Comparison of ENCODE assay signal across 1 cellular context in the genomic region with DNA sequence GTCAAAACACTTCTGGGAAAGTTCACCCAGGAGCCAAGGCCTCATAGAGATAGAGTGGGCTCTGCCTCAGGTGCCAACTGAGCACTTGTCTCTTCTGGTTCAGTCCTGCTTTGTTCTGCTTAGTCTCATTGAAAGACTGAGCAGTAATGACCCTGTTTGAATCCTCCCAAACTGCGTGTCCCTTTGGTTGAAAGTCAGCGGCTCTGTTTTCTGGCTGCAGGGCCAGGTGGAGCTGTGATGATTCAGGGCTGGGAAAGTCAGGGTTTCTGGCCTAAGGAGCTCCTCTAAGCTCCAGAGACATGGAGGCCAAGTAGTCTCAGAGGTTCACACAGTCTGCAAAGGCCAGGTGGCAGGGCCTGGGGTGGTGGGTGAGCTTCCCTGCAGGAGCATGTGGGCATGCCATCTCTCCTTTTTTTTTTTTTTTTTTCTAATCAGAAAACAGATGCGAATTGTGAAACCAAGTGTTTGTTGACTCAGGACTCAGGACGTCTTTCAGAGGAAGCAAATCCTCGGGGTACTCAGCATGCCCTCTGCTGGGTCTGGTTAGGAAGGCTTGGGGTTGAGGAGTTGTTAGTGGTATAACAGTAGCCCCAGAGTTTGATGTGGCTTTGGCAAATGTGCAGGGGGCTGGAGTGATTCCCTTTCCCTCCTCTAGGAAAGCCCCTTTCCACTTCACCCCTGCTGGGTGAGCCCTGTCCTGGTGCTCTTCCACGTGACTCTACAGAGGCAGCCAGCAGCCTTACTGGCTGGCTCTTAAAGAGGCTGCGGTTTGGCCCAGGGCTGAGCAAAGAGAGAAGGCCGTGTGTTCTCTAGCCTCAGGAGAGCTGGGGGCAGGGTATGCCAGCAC.
TF ChIP-seq lines count a peak whose summit lies in the region.

No MANE protein-coding gene starts in this region.

TF ChIP-seq in HepG2, 621 proteins besides CTCF, POLR2A, EP300 and RAD21 (continued from another document and continues in another):
- TF ChIP-seq, protein P1, sequence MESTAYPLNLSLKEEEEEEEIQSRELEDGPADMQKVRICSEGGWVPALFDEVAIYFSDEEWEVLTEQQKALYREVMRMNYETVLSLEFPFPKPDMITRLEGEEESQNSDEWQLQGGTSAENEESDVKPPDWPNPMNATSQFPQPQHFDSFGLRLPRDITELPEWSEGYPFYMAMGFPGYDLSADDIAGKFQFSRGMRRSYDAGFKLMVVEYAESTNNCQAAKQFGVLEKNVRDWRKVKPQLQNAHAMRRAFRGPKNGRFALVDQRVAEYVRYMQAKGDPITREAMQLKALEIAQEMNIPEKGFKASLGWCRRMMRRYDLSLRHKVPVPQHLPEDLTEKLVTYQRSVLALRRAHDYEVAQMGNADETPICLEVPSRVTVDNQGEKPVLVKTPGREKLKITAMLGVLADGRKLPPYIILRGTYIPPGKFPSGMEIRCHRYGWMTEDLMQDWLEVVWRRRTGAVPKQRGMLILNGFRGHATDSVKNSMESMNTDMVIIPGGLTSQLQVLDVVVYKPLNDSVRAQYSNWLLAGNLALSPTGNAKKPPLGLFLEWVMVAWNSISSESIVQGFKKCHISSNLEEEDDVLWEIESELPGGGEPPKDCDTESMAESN (CRISPR knock-in tag; conservative IDR thresholded peaks at IDR 0.05), result 0 out of 2 replicates have a peak, but pooled peaks have one; percentile 30
- TF ChIP-seq FOXJ3 (CRISPR knock-in tag; IDR thresholded peaks at IDR 0.05; ENCODE audit: borderline replicate concordance) (peak; percentile 63; the same call in 1 of the 2 replicates), RARG (CRISPR knock-in tag; IDR thresholded peaks at IDR 0.05; ENCODE audit: low read depth) (no peak), NONO (IDR thresholded peaks at IDR 0.05) (no peak), NONO (CRISPR knock-in tag; conservative IDR thresholded peaks at IDR 0.05) (no peak), HNRNPK (IDR thresholded peaks at IDR 0.05; ENCODE audit: low read depth, low read length, poor library complexity, severe bottlenecking) (no peak), WIZ (CRISPR knock-in tag; IDR thresholded peaks at IDR 0.05) (peak; percentile 50; the same call in 1 of the 2 replicates), PHF20 (CRISPR knock-in tag; IDR thresholded peaks at IDR 0.05) (no peak), GABPB1 (CRISPR knock-in tag; IDR thresholded peaks at IDR 0.05) (no peak), POLR2G (IDR thresholded peaks at IDR 0.05; ENCODE audit: low read depth, low read length) (no peak), ZNF10 (CRISPR knock-in tag; IDR thresholded peaks at IDR 0.05; ENCODE audit: borderline replicate concordance, low read depth) (no peak), ZSCAN25 (CRISPR knock-in tag; IDR thresholded peaks at IDR 0.05) (peak; percentile 73; the same call in 1 of the 2 replicates), BRD4 (CRISPR knock-in tag; IDR thresholded peaks at IDR 0.05) (no peak), SP5 (CRISPR knock-in tag; IDR thresholded peaks at IDR 0.05; ENCODE audit: borderline replicate concordance, low read depth) (no peak), MIER2 (CRISPR knock-in tag; IDR thresholded peaks at IDR 0.05) (no peak), RCOR2 (CRISPR knock-in tag; IDR thresholded peaks at IDR 0.05) (no peak; the same call in 1 of the 2 replicates), ZNF644 (CRISPR knock-in tag; IDR thresholded peaks at IDR 0.05; ENCODE audit: low read depth) (no peak), HHEX (CRISPR knock-in tag; IDR thresholded peaks at IDR 0.05) (no peak), HNF4G (IDR thresholded peaks at IDR 0.05; ENCODE audit: borderline replicate concordance, low read depth, low read length) (no peak), HNF4G (CRISPR knock-in tag; IDR thresholded peaks at IDR 0.05; ENCODE audit: borderline replicate concordance, low read depth) (no peak)
- TF ChIP-seq, protein P2, sequence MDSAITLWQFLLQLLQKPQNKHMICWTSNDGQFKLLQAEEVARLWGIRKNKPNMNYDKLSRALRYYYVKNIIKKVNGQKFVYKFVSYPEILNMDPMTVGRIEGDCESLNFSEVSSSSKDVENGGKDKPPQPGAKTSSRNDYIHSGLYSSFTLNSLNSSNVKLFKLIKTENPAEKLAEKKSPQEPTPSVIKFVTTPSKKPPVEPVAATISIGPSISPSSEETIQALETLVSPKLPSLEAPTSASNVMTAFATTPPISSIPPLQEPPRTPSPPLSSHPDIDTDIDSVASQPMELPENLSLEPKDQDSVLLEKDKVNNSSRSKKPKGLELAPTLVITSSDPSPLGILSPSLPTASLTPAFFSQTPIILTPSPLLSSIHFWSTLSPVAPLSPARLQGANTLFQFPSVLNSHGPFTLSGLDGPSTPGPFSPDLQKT (CRISPR knock-in tag; IDR thresholded peaks at IDR 0.05; ENCODE audit: borderline replicate concordance), result no peak
- TF ChIP-seq, protein P3, sequence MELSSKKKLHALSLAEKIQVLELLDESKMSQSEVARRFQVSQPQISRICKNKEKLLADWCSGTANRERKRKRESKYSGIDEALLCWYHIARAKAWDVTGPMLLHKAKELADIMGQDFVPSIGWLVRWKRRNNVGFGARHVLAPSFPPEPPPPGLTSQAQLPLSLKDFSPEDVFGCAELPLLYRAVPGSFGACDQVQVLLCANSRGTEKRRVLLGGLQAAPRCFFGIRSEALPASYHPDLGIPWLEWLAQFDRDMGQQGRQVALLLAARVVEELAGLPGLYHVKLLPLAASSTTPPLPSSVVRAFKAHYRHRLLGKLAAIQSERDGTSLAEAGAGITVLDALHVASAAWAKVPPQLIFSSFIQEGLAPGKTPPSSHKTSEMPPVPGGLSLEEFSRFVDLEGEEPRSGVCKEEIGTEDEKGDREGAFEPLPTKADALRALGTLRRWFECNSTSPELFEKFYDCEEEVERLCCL (CRISPR knock-in tag; IDR thresholded peaks at IDR 0.05; ENCODE audit: borderline replicate concordance), result no peak
- TF ChIP-seq, protein P4, sequence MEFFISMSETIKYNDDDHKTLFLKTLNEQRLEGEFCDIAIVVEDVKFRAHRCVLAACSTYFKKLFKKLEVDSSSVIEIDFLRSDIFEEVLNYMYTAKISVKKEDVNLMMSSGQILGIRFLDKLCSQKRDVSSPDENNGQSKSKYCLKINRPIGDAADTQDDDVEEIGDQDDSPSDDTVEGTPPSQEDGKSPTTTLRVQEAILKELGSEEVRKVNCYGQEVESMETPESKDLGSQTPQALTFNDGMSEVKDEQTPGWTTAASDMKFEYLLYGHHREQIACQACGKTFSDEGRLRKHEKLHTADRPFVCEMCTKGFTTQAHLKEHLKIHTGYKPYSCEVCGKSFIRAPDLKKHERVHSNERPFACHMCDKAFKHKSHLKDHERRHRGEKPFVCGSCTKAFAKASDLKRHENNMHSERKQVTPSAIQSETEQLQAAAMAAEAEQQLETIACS (CRISPR knock-in tag; IDR thresholded peaks at IDR 0.05), result no peak
- TF ChIP-seq, protein P5, sequence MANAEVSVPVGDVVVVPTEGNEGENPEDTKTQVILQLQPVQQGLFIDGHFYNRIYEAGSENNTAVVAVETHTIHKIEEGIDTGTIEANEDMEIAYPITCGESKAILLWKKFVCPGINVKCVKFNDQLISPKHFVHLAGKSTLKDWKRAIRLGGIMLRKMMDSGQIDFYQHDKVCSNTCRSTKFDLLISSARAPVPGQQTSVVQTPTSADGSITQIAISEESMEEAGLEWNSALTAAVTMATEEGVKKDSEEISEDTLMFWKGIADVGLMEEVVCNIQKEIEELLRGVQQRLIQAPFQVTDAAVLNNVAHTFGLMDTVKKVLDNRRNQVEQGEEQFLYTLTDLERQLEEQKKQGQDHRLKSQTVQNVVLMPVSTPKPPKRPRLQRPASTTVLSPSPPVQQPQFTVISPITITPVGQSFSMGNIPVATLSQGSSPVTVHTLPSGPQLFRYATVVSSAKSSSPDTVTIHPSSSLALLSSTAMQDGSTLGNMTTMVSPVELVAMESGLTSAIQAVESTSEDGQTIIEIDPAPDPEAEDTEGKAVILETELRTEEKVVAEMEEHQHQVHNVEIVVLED (CRISPR knock-in tag; IDR thresholded peaks at IDR 0.05; ENCODE audit: borderline replicate concordance), result no peak; the same call in 1 of the 2 replicates
- TF ChIP-seq, protein P6, sequence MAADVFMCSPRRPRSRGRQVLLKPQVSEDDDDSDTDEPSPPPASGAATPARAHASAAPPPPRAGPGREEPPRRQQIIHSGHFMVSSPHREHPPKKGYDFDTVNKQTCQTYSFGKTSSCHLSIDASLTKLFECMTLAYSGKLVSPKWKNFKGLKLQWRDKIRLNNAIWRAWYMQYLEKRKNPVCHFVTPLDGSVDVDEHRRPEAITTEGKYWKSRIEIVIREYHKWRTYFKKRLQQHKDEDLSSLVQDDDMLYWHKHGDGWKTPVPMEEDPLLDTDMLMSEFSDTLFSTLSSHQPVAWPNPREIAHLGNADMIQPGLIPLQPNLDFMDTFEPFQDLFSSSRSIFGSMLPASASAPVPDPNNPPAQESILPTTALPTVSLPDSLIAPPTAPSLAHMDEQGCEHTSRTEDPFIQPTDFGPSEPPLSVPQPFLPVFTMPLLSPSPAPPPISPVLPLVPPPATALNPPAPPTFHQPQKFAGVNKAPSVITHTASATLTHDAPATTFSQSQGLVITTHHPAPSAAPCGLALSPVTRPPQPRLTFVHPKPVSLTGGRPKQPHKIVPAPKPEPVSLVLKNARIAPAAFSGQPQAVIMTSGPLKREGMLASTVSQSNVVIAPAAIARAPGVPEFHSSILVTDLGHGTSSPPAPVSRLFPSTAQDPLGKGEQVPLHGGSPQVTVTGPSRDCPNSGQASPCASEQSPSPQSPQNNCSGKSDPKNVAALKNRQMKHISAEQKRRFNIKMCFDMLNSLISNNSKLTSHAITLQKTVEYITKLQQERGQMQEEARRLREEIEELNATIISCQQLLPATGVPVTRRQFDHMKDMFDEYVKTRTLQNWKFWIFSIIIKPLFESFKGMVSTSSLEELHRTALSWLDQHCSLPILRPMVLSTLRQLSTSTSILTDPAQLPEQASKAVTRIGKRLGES (CRISPR knock-in tag; IDR thresholded peaks at IDR 0.05; ENCODE audit: borderline replicate concordance), result no peak
- TF ChIP-seq, protein P7, sequence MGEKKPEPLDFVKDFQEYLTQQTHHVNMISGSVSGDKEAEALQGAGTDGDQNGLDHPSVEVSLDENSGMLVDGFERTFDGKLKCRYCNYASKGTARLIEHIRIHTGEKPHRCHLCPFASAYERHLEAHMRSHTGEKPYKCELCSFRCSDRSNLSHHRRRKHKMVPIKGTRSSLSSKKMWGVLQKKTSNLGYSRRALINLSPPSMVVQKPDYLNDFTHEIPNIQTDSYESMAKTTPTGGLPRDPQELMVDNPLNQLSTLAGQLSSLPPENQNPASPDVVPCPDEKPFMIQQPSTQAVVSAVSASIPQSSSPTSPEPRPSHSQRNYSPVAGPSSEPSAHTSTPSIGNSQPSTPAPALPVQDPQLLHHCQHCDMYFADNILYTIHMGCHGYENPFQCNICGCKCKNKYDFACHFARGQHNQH (CRISPR knock-in tag; IDR thresholded peaks at IDR 0.05), result no peak; the same call in 1 of the 2 replicates
- TF ChIP-seq, protein P8, sequence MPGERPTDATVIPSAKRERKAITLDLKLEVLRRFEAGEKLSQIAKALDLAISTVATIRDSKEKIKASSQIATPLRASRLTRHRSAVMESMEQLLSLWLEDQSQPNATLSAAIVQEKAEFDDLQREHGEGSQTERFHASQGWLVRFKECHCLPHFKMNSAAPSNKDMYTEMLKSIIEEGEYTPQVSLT (CRISPR knock-in tag; IDR thresholded peaks at IDR 0.05; ENCODE audit: borderline replicate concordance, low read depth), result no peak
- TF ChIP-seq, protein P9, sequence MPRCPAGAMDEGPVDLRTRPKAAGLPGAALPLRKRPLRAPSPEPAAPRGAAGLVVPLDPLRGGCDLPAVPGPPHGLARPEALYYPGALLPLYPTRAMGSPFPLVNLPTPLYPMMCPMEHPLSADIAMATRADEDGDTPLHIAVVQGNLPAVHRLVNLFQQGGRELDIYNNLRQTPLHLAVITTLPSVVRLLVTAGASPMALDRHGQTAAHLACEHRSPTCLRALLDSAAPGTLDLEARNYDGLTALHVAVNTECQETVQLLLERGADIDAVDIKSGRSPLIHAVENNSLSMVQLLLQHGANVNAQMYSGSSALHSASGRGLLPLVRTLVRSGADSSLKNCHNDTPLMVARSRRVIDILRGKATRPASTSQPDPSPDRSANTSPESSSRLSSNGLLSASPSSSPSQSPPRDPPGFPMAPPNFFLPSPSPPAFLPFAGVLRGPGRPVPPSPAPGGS (CRISPR knock-in tag; IDR thresholded peaks at IDR 0.05), result no peak; the same call in 1 of the 2 replicates
- TF ChIP-seq, protein P10, sequence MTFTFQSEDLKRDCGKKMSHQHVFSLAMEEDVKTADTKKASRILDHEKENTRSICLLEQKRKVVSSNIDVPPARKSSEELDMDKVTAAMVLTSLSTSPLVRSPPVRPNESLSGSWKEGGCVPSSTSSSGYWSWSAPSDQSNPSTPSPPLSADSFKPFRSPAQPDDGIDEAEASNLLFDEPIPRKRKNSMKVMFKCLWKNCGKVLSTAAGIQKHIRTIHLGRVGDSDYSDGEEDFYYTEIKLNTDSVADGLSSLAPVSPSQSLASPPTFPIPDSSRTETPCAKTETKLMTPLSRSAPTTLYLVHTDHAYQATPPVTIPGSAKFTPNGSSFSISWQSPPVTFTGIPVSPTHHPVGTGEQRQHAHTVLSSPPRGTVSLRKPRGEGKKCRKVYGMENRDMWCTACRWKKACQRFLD (CRISPR knock-in tag; IDR thresholded peaks at IDR 0.05; ENCODE audit: borderline replicate concordance), result no peak
- TF ChIP-seq, protein P11, sequence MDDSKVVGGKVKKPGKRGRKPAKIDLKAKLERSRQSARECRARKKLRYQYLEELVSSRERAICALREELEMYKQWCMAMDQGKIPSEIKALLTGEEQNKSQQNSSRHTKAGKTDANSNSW (CRISPR knock-in tag; IDR thresholded peaks at IDR 0.05; ENCODE audit: borderline replicate concordance), result no peak
- TF ChIP-seq, protein P12, sequence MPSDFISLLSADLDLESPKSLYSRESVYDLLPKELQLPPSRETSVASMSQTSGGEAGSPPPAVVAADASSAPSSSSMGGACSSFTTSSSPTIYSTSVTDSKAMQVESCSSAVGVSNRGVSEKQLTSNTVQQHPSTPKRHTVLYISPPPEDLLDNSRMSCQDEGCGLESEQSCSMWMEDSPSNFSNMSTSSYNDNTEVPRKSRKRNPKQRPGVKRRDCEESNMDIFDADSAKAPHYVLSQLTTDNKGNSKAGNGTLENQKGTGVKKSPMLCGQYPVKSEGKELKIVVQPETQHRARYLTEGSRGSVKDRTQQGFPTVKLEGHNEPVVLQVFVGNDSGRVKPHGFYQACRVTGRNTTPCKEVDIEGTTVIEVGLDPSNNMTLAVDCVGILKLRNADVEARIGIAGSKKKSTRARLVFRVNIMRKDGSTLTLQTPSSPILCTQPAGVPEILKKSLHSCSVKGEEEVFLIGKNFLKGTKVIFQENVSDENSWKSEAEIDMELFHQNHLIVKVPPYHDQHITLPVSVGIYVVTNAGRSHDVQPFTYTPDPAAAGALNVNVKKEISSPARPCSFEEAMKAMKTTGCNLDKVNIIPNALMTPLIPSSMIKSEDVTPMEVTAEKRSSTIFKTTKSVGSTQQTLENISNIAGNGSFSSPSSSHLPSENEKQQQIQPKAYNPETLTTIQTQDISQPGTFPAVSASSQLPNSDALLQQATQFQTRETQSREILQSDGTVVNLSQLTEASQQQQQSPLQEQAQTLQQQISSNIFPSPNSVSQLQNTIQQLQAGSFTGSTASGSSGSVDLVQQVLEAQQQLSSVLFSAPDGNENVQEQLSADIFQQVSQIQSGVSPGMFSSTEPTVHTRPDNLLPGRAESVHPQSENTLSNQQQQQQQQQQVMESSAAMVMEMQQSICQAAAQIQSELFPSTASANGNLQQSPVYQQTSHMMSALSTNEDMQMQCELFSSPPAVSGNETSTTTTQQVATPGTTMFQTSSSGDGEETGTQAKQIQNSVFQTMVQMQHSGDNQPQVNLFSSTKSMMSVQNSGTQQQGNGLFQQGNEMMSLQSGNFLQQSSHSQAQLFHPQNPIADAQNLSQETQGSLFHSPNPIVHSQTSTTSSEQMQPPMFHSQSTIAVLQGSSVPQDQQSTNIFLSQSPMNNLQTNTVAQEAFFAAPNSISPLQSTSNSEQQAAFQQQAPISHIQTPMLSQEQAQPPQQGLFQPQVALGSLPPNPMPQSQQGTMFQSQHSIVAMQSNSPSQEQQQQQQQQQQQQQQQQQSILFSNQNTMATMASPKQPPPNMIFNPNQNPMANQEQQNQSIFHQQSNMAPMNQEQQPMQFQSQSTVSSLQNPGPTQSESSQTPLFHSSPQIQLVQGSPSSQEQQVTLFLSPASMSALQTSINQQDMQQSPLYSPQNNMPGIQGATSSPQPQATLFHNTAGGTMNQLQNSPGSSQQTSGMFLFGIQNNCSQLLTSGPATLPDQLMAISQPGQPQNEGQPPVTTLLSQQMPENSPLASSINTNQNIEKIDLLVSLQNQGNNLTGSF (CRISPR knock-in tag; IDR thresholded peaks at IDR 0.05), result 0 out of 2 replicates have a peak, but pooled peaks have one; percentile 27
